In genomic region chr22:38316340-38317236, GRCh38 we compare ENCODE assay signal across 8 cellular contexts. TPM values are rescaled to one million over a fixed set of nuclear protein-coding genes. Genes with fewer than 3 reads are reported as not detected.
A peak's percentile ranks its signal among the peaks of the same experiment; 100 is the strongest.
DNase-seq lines count a peak whose midpoint lies in the region; ATAC-seq, FAIRE-seq and TF ChIP-seq lines count a peak whose summit lies in the region.

No MANE protein-coding gene starts in this region.

- in situ Hi-C loops in HepG2 (cut with HindIII; ENCODE audit: extremely low pct_ligation_motif_present, low pct_unique_long_range_greater_than_20kb), result no loop called here

- TF ChIP-seq POLR2A in NB4 (IDR thresholded peaks at IDR 0.05; ENCODE audit: extremely low read depth, insufficient read length), result no peak
- TF ChIP-seq POLR2A in HepG2 (IDR thresholded peaks at IDR 0.05; ENCODE audit: insufficient read depth in 1 of 2, low read depth in 2 of 2, low read length in 2 of 2), result 0 out of 4 replicates have a peak, but pooled peaks of 1 of the 2 experiments have one; percentile 32

- TF ChIP-seq RAD21 in HepG2 (CRISPR knock-in tag; IDR thresholded peaks at IDR 0.05), result 0 out of 2 replicates have a peak, but pooled peaks have one; percentile 13

- peak overlapping the region; percentile 81 for H3K27ac Mint-ChIP-seq in activated CD4-positive, alpha-beta memory T cell treated with anti-CD3 and anti-CD28 coated beads for 36 hours

- CTCF ChIA-PET in activated CD4-positive, alpha-beta memory T cell treated with anti-CD3 and anti-CD28 coated beads for 36 hours (lab: Charles Lee), result interaction anchor here (1.0 kb wide), 1 partner anchor 10 kb away, joined by 3 read pairs; no protein-coding TSS in a partner anchor
- CTCF ChIA-PET in HepG2 (lab: Yijun Ruan, JAX; ENCODE audit: low intra/inter-chr PET ratio, low total read pairs), result no interaction called here

- no peak for TF ChIP-seq CTCF in NB4 (IDR thresholded peaks at IDR 0.05; ENCODE audit: low read depth, low read length)
- TF ChIP-seq CTCF in HepG2 (CRISPR knock-in tag; IDR thresholded peaks at IDR 0.05), result no peak

- H3K27ac ChIP-seq in HepG2 (ENCODE audit: extremely low read length, insufficient read depth, low read length), result peak overlapping the region; percentile 89

- H3K36me3 ChIP-seq in HepG2 (replicated peaks in 1 of 2; ENCODE audit: control insufficient read depth in 1 of 2, insufficient read depth in 2 of 2, low read length in 2 of 2), result peaks cover 9 to 19% of the 10 kb centered on the region in 2 experiments; a peak in 4 of 5 replicates

- H2AFZ ChIP-seq in HepG2 (ENCODE audit: low read length), result no peak overlapping the region

- no peak for TF ChIP-seq EP300 in HepG2 (IDR thresholded peaks at IDR 0.05; ENCODE audit: low read depth in 2 of 2, low read length in 2 of 2)
- no peak for TF ChIP-seq EP300 in HepG2 (CRISPR knock-in tag; IDR thresholded peaks at IDR 0.05; ENCODE audit: borderline replicate concordance)

- POLR2A ChIA-PET in activated CD4-positive, alpha-beta memory T cell treated with anti-CD3 and anti-CD28 coated beads for 36 hours (lab: Charles Lee), result interaction anchor here (3.2 kb wide), 1 partner anchor 11 kb away, joined by 17 read pairs; no protein-coding TSS in a partner anchor
- POLR2A ChIA-PET in HepG2 (lab: Yijun Ruan, JAX), result interaction anchor here (0.6 to 1.0 kb wide), 2 partner anchors 130 to 206 kb away, joined by 3 to 5 read pairs; no protein-coding TSS in a partner anchor

- intact Hi-C loops in activated CD4-positive, alpha-beta memory T cell treated with anti-CD3 and anti-CD28 coated beads for 36 hours (cut with micrococcal nuclease), result loop anchor here (1.0 to 5.0 kb wide), 4 partner anchors 10 to 114 kb away; partner anchors contain the start of genes MAFF and TMEM184B
- intact Hi-C loops in HepG2 (cut with micrococcal nuclease; ENCODE audit: unreplicated experiment), result loop anchor here (5.0 kb wide), 1 partner anchor 36 kb away; no protein-coding TSS in a partner anchor

- peaks cover 34% of the 10 kb centered on the region; the same call in 1 of the 2 replicates for H4K20me1 ChIP-seq in HepG2 (ENCODE audit: insufficient read depth, low read length)

- H3K4me2 ChIP-seq in HepG2 (ENCODE audit: low read depth, low read length), result peak overlapping the region; percentile 77

- DNase-seq in SIG-M5 treated with dmso at 0.1 percent for 504 hours (lab: John Stamatoyannopoulos, UW; ENCODE audit: unreplicated experiment) (peak; percentile 21), SIG-M5 (lab: John Stamatoyannopoulos, UW) (no peak), NB4 (ENCODE audit: low read depth) (peak; percentile 51), ecto neural progenitor cell (ENCODE audit: low spot score) (peak; percentile 75), HepG2 (ENCODE audit: low spot score) (no peak), NCI-H526 treated with DMSO at 0.1 percent for 48 hours (lab: John Stamatoyannopoulos, UW) (no peak)
- DNase-seq in activated CD4-positive, alpha-beta memory T cell treated with anti-CD3 and anti-CD28 coated beads for 36 hours, result peak; percentile 57
- DNase-seq in stimulated activated CD4-positive, alpha-beta T cell treated with anti-CD3 and anti-CD28 coated beads, Interleukin-2, amount 100 ng/mL, for 4 hours (ENCODE audit: low read depth), result peak; percentile 43

- H3K79me2 ChIP-seq in HepG2 (ENCODE audit: insufficient read depth, low read length), result peaks cover 48% of the 10 kb centered on the region

- peaks cover 8% of the 10 kb centered on the region for H3K36me3 Mint-ChIP-seq in activated CD4-positive, alpha-beta memory T cell treated with anti-CD3 and anti-CD28 coated beads for 36 hours

- peak overlapping the region; percentile 85 for H3K4me3 Mint-ChIP-seq in activated CD4-positive, alpha-beta memory T cell treated with anti-CD3 and anti-CD28 coated beads for 36 hours

- no peaks in the 10 kb centered on the region for H3K9me3 ChIP-seq in HepG2 (ENCODE audit: low read length)

- H3K4me3 ChIP-seq in NB4 (ENCODE audit: low read depth, low read length), result peak overlapping the region; percentile 71
- H3K4me3 ChIP-seq in HepG2 (replicated peaks in 1 of 3; ENCODE audit: insufficient read depth in 1 of 3, low read depth in 2 of 3, low read length in 3 of 3), result peak overlapping the region; percentile 64 to 86 (median 76)

- FAIRE-seq in HepG2 (lab: Jason Lieb, UNC), result no peak

- peaks cover 50% of the 10 kb centered on the region for H3K4me1 Mint-ChIP-seq in activated CD4-positive, alpha-beta memory T cell treated with anti-CD3 and anti-CD28 coated beads for 36 hours (ENCODE audit: low read depth)

- no peaks in the 10 kb centered on the region for H3K27me3 Mint-ChIP-seq in activated CD4-positive, alpha-beta memory T cell treated with anti-CD3 and anti-CD28 coated beads for 36 hours

- ATAC-seq in HepG2, result peak; percentile 7

- H3K9ac ChIP-seq in HepG2 (ENCODE audit: insufficient read depth, low read depth, low read length), result peak overlapping the region; percentile 89

- no peaks in the 10 kb centered on the region for H3K9me3 Mint-ChIP-seq in activated CD4-positive, alpha-beta memory T cell treated with anti-CD3 and anti-CD28 coated beads for 36 hours

- BruUV-seq in HepG2 (replicated peaks; lab: Mats Ljungman, UMichigan), result no TSS peak

- H3K4me1 ChIP-seq in HepG2 (ENCODE audit: insufficient read depth, low read length), result peaks cover 77% of the 10 kb centered on the region

- no peaks in the 10 kb centered on the region; a peak in 2 of 5 replicates for H3K27me3 ChIP-seq in HepG2 (ENCODE audit: control insufficient read depth in 1 of 2, insufficient read depth in 2 of 2, low read length in 2 of 2)

- WGBS in HepG2 (ENCODE audit: low lambda C conversion rate), result under 1% methylated on average over 11 of the region's 70 CpGs

TF ChIP-seq in HepG2, 621 proteins besides CTCF, POLR2A, EP300 and RAD21 (continues in another document):
- no peak for TF ChIP-seq ZMYM4 (CRISPR knock-in tag; IDR thresholded peaks at IDR 0.05)

RNA-seq across cellular contexts. Expression of gene CSNK1E, which starts 0.6 kb away (rescaled TPM):
- 100 to 1,000 TPM; 104 to 105 TPM for total RNA-seq in activated CD4-positive, alpha-beta memory T cell treated with anti-CD3 and anti-CD28 coated beads for 36 hours
- total RNA-seq in HepG2 (2016; rRNA removed; fragmentation: Illumina TruSeq; extraction: Trizol), result 19.8 and 34.7 TPM in 2 replicates
- total RNA-seq in HepG2 (2016; cell fraction: cytosol; rRNA removed; fragmentation: Illumina TruSeq; extraction: Trizol; ENCODE audit: low read depth), result 34.0 and 36.2 TPM in 2 replicates
- 18.0 and 33.5 TPM in 2 replicates for total RNA-seq in HepG2 (2016; cell fraction: insoluble cytoplasmic fraction; rRNA removed; fragmentation: Illumina TruSeq; extraction: Trizol)
- 53.9 and 59.1 TPM in 2 replicates for total RNA-seq in HepG2 (2016; cell fraction: membrane; rRNA removed; fragmentation: Illumina TruSeq; extraction: Trizol)
- 30.6 and 34.3 TPM in 2 replicates for total RNA-seq in HepG2 (2016; cell fraction: nucleus; rRNA removed; fragmentation: Illumina TruSeq; extraction: Trizol)
- 129 and 152 TPM in 2 replicates for polyA plus RNA-seq in HepG2 (2011; rRNA removed)
- 93.4 and 108 TPM in 2 replicates for polyA plus RNA-seq in HepG2 (2011; cell fraction: cytosol; rRNA removed)
- polyA plus RNA-seq in HepG2 (2011; cell fraction: nucleus; rRNA removed), result 285 and 291 TPM in 2 replicates
- 60.9 and 83.8 TPM in 2 replicates for polyA plus RNA-seq in HepG2 (2012)
- 40.2 and 42.9 TPM in 2 replicates for polyA plus RNA-seq in HepG2 (2016; cell fraction: cytosol; fragmentation: Illumina TruSeq; extraction: Trizol; ENCODE audit: low read depth)
- polyA plus RNA-seq in HepG2 (2016; cell fraction: insoluble cytoplasmic fraction; fragmentation: Illumina TruSeq; extraction: Trizol; ENCODE audit: low read depth), result 27.5 and 37.1 TPM in 2 replicates
- 58.9 and 59.0 TPM in 2 replicates for polyA plus RNA-seq in HepG2 (2016; cell fraction: membrane; fragmentation: Illumina TruSeq; extraction: Trizol; ENCODE audit: low read depth)
- polyA plus RNA-seq in HepG2 (2016; cell fraction: nucleus; fragmentation: Illumina TruSeq; extraction: Trizol; ENCODE audit: insufficient read depth, low read depth), result 67.4 and 77.3 TPM in 2 replicates
- polyA minus RNA-seq in HepG2 (2011; rRNA and poly(A)+ RNA removed; ENCODE audit: low replicate concordance), result 116 and 242 TPM in 2 replicates
- 54.0 and 54.3 TPM in 2 replicates for polyA minus RNA-seq in HepG2 (2011; cell fraction: cytosol; rRNA and poly(A)+ RNA removed)
- polyA minus RNA-seq in HepG2 (2011; cell fraction: nucleus; rRNA and poly(A)+ RNA removed), result 69.5 and 90.5 TPM in 2 replicates

RNA-seq across cellular contexts. Expression of gene TMEM184B, which starts 43.8 kb away (rescaled TPM):
- 10 to 100 TPM; 24.4 to 26.6 TPM for total RNA-seq in activated CD4-positive, alpha-beta memory T cell treated with anti-CD3 and anti-CD28 coated beads for 36 hours
- total RNA-seq in HepG2 (2016; rRNA removed; fragmentation: Illumina TruSeq; extraction: Trizol), result 11.8 and 15.9 TPM in 2 replicates
- 12.8 and 13.5 TPM in 2 replicates for total RNA-seq in HepG2 (2016; cell fraction: cytosol; rRNA removed; fragmentation: Illumina TruSeq; extraction: Trizol; ENCODE audit: low read depth)
- total RNA-seq in HepG2 (2016; cell fraction: insoluble cytoplasmic fraction; rRNA removed; fragmentation: Illumina TruSeq; extraction: Trizol), result 10.2 and 15.3 TPM in 2 replicates
- 32.8 and 33.3 TPM in 2 replicates for total RNA-seq in HepG2 (2016; cell fraction: membrane; rRNA removed; fragmentation: Illumina TruSeq; extraction: Trizol)
- total RNA-seq in HepG2 (2016; cell fraction: nucleus; rRNA removed; fragmentation: Illumina TruSeq; extraction: Trizol), result 12.9 and 16.5 TPM in 2 replicates
- polyA plus RNA-seq in HepG2 (2011; rRNA removed), result 16.0 and 16.4 TPM in 2 replicates
- 13.7 and 14.0 TPM in 2 replicates for polyA plus RNA-seq in HepG2 (2011; cell fraction: cytosol; rRNA removed)
- 33.2 and 36.0 TPM in 2 replicates for polyA plus RNA-seq in HepG2 (2011; cell fraction: nucleus; rRNA removed)
- polyA plus RNA-seq in HepG2 (2012), result 18.5 and 26.5 TPM in 2 replicates
- 13.7 and 14.5 TPM in 2 replicates for polyA plus RNA-seq in HepG2 (2016; cell fraction: cytosol; fragmentation: Illumina TruSeq; extraction: Trizol; ENCODE audit: low read depth)
- polyA plus RNA-seq in HepG2 (2016; cell fraction: insoluble cytoplasmic fraction; fragmentation: Illumina TruSeq; extraction: Trizol; ENCODE audit: low read depth), result 14.5 and 19.7 TPM in 2 replicates
- polyA plus RNA-seq in HepG2 (2016; cell fraction: membrane; fragmentation: Illumina TruSeq; extraction: Trizol; ENCODE audit: low read depth), result 34.1 and 39.3 TPM in 2 replicates
- 38.4 and 41.0 TPM in 2 replicates for polyA plus RNA-seq in HepG2 (2016; cell fraction: nucleus; fragmentation: Illumina TruSeq; extraction: Trizol; ENCODE audit: insufficient read depth, low read depth)
- 21.0 and 37.7 TPM in 2 replicates for polyA minus RNA-seq in HepG2 (2011; rRNA and poly(A)+ RNA removed; ENCODE audit: low replicate concordance)
- 18.8 and 20.9 TPM in 2 replicates for polyA minus RNA-seq in HepG2 (2011; cell fraction: cytosol; rRNA and poly(A)+ RNA removed)
- 8.7 and 10.9 TPM in 2 replicates for polyA minus RNA-seq in HepG2 (2011; cell fraction: nucleus; rRNA and poly(A)+ RNA removed)

Comparison
In these comparisons a context has a peak if more than half of its experiments do, and no peak if none do; other contexts are left out.
1. DNase-seq: peak in SIG-M5 treated with dmso at 0.1 percent for 504 hours (single experiment), NB4 (single experiment), activated CD4-positive, alpha-beta memory T cell treated with anti-CD3 and anti-CD28 coated beads for 36 hours (single experiment), ecto neural progenitor cell (single experiment) and stimulated activated CD4-positive, alpha-beta T cell treated with anti-CD3 and anti-CD28 coated beads, Interleukin-2, amount 100 ng/mL, for 4 hours (single experiment); none in SIG-M5 (single experiment), HepG2 (single experiment) and NCI-H526 treated with DMSO at 0.1 percent for 48 hours (single experiment).